ENCODE assay signal across 12 cellular contexts in genomic region chr2:102291221-102292075, GRCh38. TPM values are rescaled to one million over a fixed set of nuclear protein-coding genes. Genes with fewer than 3 reads are reported as not detected.
DNase-seq lines count a peak whose midpoint lies in the region; ATAC-seq and TF ChIP-seq lines count a peak whose summit lies in the region.
"Had no signal": no experiment of that assay in that cellular context is flagged by ENCODE, and none has a peak within 500 bp of the region (broad histone marks: within the 10 kb centered on the region; RNA-seq: fewer than 3 reads in every experiment).

No MANE protein-coding gene starts in this region.

- 79% methylated on average over 5 of the region's 5 CpGs for WGBS in hepatocyte (ENCODE audit: low lambda C conversion rate, missing lambda C conversion rate)

- intact Hi-C loops in CD14-positive monocyte (cut with micrococcal nuclease), result loop anchor here in 1 of 2 donors (5.0 kb wide), 1 partner anchor 34 kb away; no protein-coding TSS in a partner anchor

- H3K4me1 ChIP-seq in hepatocyte (ENCODE audit: insufficient read depth), result no peaks in the 10 kb centered on the region
- H3K4me1 ChIP-seq: sigmoid colon had no signal

- no peaks in the 10 kb centered on the region for H3K79me2 ChIP-seq in hepatocyte

- TF ChIP-seq CTCF in CD14-positive monocyte (IDR thresholded peaks at IDR 0.05), result no peak
- TF ChIP-seq CTCF in HL-60 (IDR thresholded peaks at IDR 0.05; ENCODE audit: insufficient read depth, low read length), result no peak
- no peak for TF ChIP-seq CTCF in hepatocyte (IDR thresholded peaks at IDR 0.05; ENCODE audit: poor library complexity)

- H3K36me3 Mint-ChIP-seq in CD14-positive monocyte, result peaks cover 4 to 9% of the 10 kb centered on the region in 2 donors
- H3K36me3 Mint-ChIP-seq in T-helper 17 cell (ENCODE audit: low read depth), result no peaks in the 10 kb centered on the region
- H3K36me3 Mint-ChIP-seq: CD4-positive, alpha-beta memory T cell had no signal

- no peak overlapping the region for H3K4me2 ChIP-seq in hepatocyte

- no peak overlapping the region for H2AFZ ChIP-seq in hepatocyte

- H3K36me3 ChIP-seq in hepatocyte (replicated peaks; ENCODE audit: insufficient read depth, low read depth), result no peaks in the 10 kb centered on the region
- H3K36me3 ChIP-seq: sigmoid colon had no signal

- DNase-seq in CD14-positive monocyte (ENCODE audit: low spot score) (no peak), HL-60 (ENCODE audit: low read depth in 1 of 2, low spot score in 1 of 2) (peak; percentile 32 to 78), OCI-M1 (lab: John Stamatoyannopoulos, UW) (peak; percentile 41), hepatocyte (ENCODE audit: low spot score) (peak; percentile 32), T-helper 17 cell (no peak)
- DNase-seq: CD4-positive, alpha-beta memory T cell; GDM1; NCI-H1930; sigmoid colon; stimulated activated naive CD8-positive, alpha-beta T cell treated with anti-CD3 and anti-CD28 coated beads, Interleukin-15, Interleukin-2, amounts not matched to agents 100 U/mL and 50 U/mL, for 24 hours had no signal

- no peaks in the 10 kb centered on the region for H3K9me2 ChIP-seq in hepatocyte (replicated peaks; ENCODE audit: insufficient read depth)

- H3K4me3 ChIP-seq in HL-60 (replicated peaks; ENCODE audit: insufficient read depth, low read length) (no peak overlapping the region), hepatocyte (no peak overlapping the region)
- H3K4me3 ChIP-seq: sigmoid colon had no signal

- H3K9me3 Mint-ChIP-seq in CD14-positive monocyte, result peaks cover 0 to 8% (median 0%) of the 10 kb centered on the region in 7 donors
- H3K9me3 Mint-ChIP-seq: CD4-positive, alpha-beta memory T cell had no signal

- H3K27me3 ChIP-seq in HL-60 (ENCODE audit: insufficient read depth, poor library complexity, severe bottlenecking) (no peaks in the 10 kb centered on the region), hepatocyte (no peaks in the 10 kb centered on the region)
- H3K27me3 ChIP-seq: sigmoid colon had no signal

- no peaks in the 10 kb centered on the region for H4K20me1 ChIP-seq in hepatocyte (ENCODE audit: insufficient read depth, poor library complexity, severe bottlenecking)

- H3K9me3 ChIP-seq in hepatocyte (ENCODE audit: low read depth) (no peaks in the 10 kb centered on the region), T-helper 17 cell (ENCODE audit: control insufficient read depth, low read length, poor library complexity, severe bottlenecking) (no peaks in the 10 kb centered on the region)
- H3K9me3 ChIP-seq: sigmoid colon had no signal

- ATAC-seq in HG03460 (IDR thresholded peaks at IDR 0.05; ENCODE audit: unreplicated experiment) (no peak), GM19463 (IDR thresholded peaks at IDR 0.05; ENCODE audit: unreplicated experiment) (no peak), T-helper 17 cell (no peak)
- ATAC-seq: stimulated activated naive CD8-positive, alpha-beta T cell treated with anti-CD3 and anti-CD28 coated beads, Interleukin-15, Interleukin-2, amounts not matched to agents 100 U/mL and 50 U/mL, for 24 hours had no signal

- H3K27ac ChIP-seq in HL-60 (replicated peaks), result peak overlapping the region; percentile 33
- H3K27ac ChIP-seq in hepatocyte, result no peak overlapping the region
- H3K27ac ChIP-seq: sigmoid colon had no signal

- H3K4me1 Mint-ChIP-seq in CD14-positive monocyte (peaks cover 50% of the 10 kb centered on the region), T-helper 17 cell (peaks cover 10% of the 10 kb centered on the region)

- H3K27ac Mint-ChIP-seq in CD14-positive monocyte, result peak overlapping the region in 4 of 7 donors; percentile 22 to 70 (median 32)
- no peak overlapping the region for H3K27ac Mint-ChIP-seq in T-helper 17 cell
- H3K27ac Mint-ChIP-seq: CD4-positive, alpha-beta memory T cell had no signal

- H3K4me3 Mint-ChIP-seq in CD14-positive monocyte (peak overlapping the region in 1 of 2 donors; percentile 86), T-helper 17 cell (no peak overlapping the region)
- H3K4me3 Mint-ChIP-seq: CD4-positive, alpha-beta memory T cell had no signal

- H3K27me3 Mint-ChIP-seq in CD14-positive monocyte (ENCODE audit: low read depth in 3 of 3) (peaks cover 69 to 78% (median 75%) of the 10 kb centered on the region in 3 donors), T-helper 17 cell (peaks cover 12% of the 10 kb centered on the region)

RNA-seq across cellular contexts. Expression of gene IL1RL1, which starts 19.9 kb away (rescaled TPM):
- not detected for polyA plus RNA-seq in CD14-positive monocyte
- total RNA-seq in hepatocyte, result 13.1 and 15.6 TPM in 2 replicates
- polyA plus RNA-seq in hepatocyte, result 5.2 and 6.0 TPM in 2 replicates
- under 1 TPM; 0.60 to 0.99 TPM for total RNA-seq in T-helper 17 cell

Comparison
In these comparisons a context has a peak if more than half of its experiments do, and no peak if none do; other contexts are left out.
1. DNase-seq: peak in HL-60 (2 of 2), OCI-M1 (single experiment) and hepatocyte (single experiment); none in CD14-positive monocyte (single experiment) and T-helper 17 cell (0 of 3).